Comparison of ENCODE assay signal across 2 cellular contexts in the genomic region with DNA sequence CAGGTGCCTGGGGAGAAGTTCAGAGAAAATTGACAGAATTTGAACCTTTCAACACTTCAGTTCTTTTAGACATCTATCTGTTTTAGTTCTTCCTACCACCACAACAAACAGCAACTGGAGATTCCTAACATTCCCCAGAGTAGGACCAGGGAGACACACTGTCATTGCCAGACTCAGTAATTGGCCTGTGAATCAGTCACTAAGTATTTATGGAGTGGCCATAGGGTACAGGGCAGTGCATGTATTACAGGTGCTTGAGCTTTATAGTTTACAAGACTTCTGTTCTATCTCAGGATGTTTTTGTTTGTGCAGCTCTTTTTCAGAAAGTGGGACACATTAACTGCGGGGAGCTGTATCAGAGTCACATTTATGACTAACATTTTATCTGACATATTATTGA.
TF ChIP-seq lines count a peak whose summit lies in the region.

No MANE protein-coding gene starts in this region.

TF ChIP-seq in IMR-90, 13 proteins besides CTCF, POLR2A, EP300 and RAD21:
- TF ChIP-seq RFX5 (IDR thresholded peaks at IDR 0.05; ENCODE audit: low read depth, low read length) (no peak), MXI1 (IDR thresholded peaks at IDR 0.05; ENCODE audit: borderline replicate concordance, low read depth, low read length) (no peak), NFE2L2 (IDR thresholded peaks at IDR 0.05; ENCODE audit: low read depth, low read length) (no peak), SMC3 (IDR thresholded peaks at IDR 0.05; ENCODE audit: low read depth, low read length) (no peak), BHLHE40 (IDR thresholded peaks at IDR 0.05; ENCODE audit: low read depth, low read length) (no peak), RCOR1 (IDR thresholded peaks at IDR 0.05; ENCODE audit: insufficient replicate concordance, low read length) (no peak), MAFK (IDR thresholded peaks at IDR 0.05; ENCODE audit: low read depth, low read length) (no peak), CEBPB (IDR thresholded peaks at IDR 0.05; ENCODE audit: low read depth, low read length) (no peak)

TF ChIP-seq in GM12878, 131 proteins besides CTCF, POLR2A, EP300 and RAD21:
- TF ChIP-seq ZSCAN29 (IDR thresholded peaks at IDR 0.05) (no peak), ESRRA (IDR thresholded peaks at IDR 0.05; ENCODE audit: low read length) (no peak), SRF (IDR thresholded peaks at IDR 0.05; ENCODE audit: low read depth in 2 of 2, low read length in 2 of 2) (no peak)
